Comparison of ENCODE assay signal across 9 cellular contexts in the genomic region with DNA sequence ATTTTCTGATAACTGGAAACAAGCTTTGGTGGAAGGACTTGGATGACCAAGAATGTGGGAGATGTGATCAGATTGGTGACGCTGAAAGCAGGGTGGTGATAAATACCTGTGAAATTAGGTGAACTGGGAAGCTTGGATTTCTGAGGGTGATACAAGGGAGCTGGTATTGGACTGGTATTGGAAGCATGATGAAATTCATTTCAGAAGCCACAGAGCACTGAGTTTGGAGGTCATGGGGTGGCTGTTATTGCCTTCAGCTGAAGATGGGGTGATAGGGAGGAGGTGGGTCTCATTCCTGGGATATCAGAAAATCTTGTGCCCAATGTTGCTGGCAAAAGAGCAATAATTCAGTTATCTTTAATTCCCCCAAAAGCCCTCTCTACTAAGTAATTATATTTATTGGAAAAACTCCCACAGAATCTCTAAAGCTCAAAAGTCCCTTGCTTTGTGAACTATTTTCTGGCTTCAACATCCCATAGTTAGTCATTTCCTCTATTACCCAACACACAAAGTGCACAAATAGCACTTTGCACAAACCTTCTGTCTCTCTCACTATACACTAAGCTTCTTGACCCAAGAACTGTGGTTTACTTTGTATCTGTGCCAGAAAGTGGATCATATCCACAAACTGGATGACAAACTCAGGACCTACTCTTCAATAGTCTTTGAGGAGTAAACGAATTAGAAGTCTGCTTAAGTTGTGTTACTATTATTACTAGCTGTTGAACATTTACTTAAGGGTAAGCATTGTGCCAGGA. TPM values are rescaled to one million over a fixed set of nuclear protein-coding genes. Genes with fewer than 3 reads are reported as not detected.
DNase-seq lines count a peak whose midpoint lies in the region; ATAC-seq and TF ChIP-seq lines count a peak whose summit lies in the region.
"Had no signal": no experiment of that assay in that cellular context is flagged by ENCODE, and none has a peak within 500 bp of the region (broad histone marks: within the 10 kb centered on the region; RNA-seq: fewer than 3 reads in every experiment).

No MANE protein-coding gene starts in this region.

- TF ChIP-seq CTCF in brain microvascular endothelial cell (IDR thresholded peaks at IDR 0.05; ENCODE audit: low read depth, low read length, missing control alignments) (no peak), left lung (IDR thresholded peaks at IDR 0.05) (no peak)

- no peaks in the 10 kb centered on the region for H3K9me3 ChIP-seq in left lung
- H3K9me3 ChIP-seq: HAP-1 had no signal

- H3K4me1 ChIP-seq in left lung = peaks cover 10 to 17% of the 10 kb centered on the region in 2 donors

- peak; percentile 81 for DNase-seq in AG08396 (ENCODE audit: low spot score)
- peak; percentile 14 for DNase-seq in LoVo (ENCODE audit: low spot score)
- peak; percentile 92 for DNase-seq in brain microvascular endothelial cell
- DNase-seq in left lung = no peak
- DNase-seq in NCI-H2227 (lab: John Stamatoyannopoulos, UW; ENCODE audit: unreplicated experiment) = no peak
- DNase-seq in NCI-H510A (lab: John Stamatoyannopoulos, UW) = no peak
- DNase-seq in NCI-H524 (lab: John Stamatoyannopoulos, UW) = no peak

- no peaks in the 10 kb centered on the region for H3K36me3 ChIP-seq in brain microvascular endothelial cell (replicated peaks)
- no peaks in the 10 kb centered on the region for H3K36me3 ChIP-seq in left lung
- H3K36me3 ChIP-seq: HAP-1 had no signal

- in situ Hi-C loops in brain microvascular endothelial cell (cut with HindIII; ENCODE audit: low pct_ligation_motif_present, low sequenced_read_pairs) = no loop called here

- intact Hi-C loops in left lung (cut with DNase I) = no loop called here

- H3K27me3 ChIP-seq in brain microvascular endothelial cell (replicated peaks) (no peaks in the 10 kb centered on the region), left lung (no peaks in the 10 kb centered on the region)

- H3K4me3 ChIP-seq in brain microvascular endothelial cell (ENCODE audit: low read depth, low read length) (no peak overlapping the region), left lung (no peak overlapping the region)
- H3K4me3 ChIP-seq: HAP-1 had no signal

- ATAC-seq in left lung = peak; percentile 88
- no peak for ATAC-seq in GM18511 (IDR thresholded peaks at IDR 0.05; ENCODE audit: unreplicated experiment)

- H3K27ac ChIP-seq in brain microvascular endothelial cell = peak overlapping the region; percentile 51
- H3K27ac ChIP-seq in left lung = peak overlapping the region; percentile 37 to 57

RNA-seq across cellular contexts. Expression of gene CAMK2D, which starts 23.1 kb away (rescaled TPM):
- total RNA-seq in left lung = 10 to 100 TPM; 50.3 to 55.9 TPM

Comparison
In these comparisons a context has a peak if more than half of its experiments do, and no peak if none do; other contexts are left out.
1. DNase-seq: peak in AG08396 (single experiment), LoVo (single experiment) and brain microvascular endothelial cell (single experiment); none in left lung (0 of 2), NCI-H2227 (single experiment), NCI-H510A (single experiment) and NCI-H524 (0 of 2).